In the genomic region with DNA sequence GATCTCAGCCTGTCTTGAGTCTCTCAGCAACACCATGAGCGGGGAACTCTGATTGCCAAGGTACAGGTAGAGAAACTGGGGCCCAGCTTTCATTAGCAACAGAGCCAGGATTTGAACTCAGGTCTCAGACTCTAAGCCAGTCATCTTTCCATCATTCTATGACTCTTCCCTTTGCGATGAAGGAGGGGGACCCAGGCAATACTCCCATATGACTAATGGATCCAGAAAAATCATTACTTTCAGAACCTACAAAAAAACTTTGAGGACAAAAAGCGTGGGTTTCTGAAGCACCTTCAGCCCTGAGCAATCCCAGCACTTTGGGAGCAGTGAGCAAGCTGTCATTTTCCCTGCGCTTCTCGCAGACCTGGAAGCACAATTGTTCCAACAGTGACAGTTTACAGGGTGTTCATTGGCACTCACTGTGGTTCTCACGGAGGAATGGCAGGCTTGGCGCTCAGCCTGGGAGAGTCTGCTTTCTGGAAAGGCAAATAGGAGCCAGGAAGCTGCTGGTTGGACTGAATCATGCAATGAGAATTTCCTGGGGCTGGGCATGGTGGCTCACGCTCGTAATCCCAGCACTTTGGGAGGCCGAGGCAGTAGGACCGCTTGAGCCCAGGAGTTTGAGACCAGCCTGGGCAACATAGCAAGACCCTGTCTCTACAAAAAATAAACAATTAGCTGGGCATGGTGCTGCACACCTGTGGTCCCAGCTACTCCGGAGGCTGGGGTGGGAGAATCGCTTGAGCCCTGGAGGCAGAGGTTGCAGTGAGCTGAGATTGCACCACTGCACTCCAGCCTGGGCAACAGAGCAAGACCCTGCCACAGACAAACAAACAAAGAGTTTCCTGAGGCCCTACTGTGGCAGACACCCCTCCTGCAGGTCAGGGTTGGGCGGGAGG, we compare ENCODE assay signal across 8 cellular contexts. TPM values are rescaled to one million over a fixed set of nuclear protein-coding genes. Genes with fewer than 3 reads are reported as not detected.
A peak's percentile ranks its signal among the peaks of the same experiment; 100 is the strongest.
DNase-seq lines count a peak whose midpoint lies in the region; ATAC-seq, FAIRE-seq and TF ChIP-seq lines count a peak whose summit lies in the region.

No MANE protein-coding gene starts in this region.

- ATAC-seq in psoas muscle (peak; percentile 90 to 96 (median 95)), HG02970 (IDR thresholded peaks at IDR 0.05; ENCODE audit: low FRiP score, unreplicated experiment) (no peak), HG03025 (IDR thresholded peaks at IDR 0.05; ENCODE audit: low FRiP score, unreplicated experiment) (no peak)

- 40 to 49% (median 46%) methylated on average over 14 of the region's 14 CpGs for WGBS in psoas muscle, 3 donors

- no peak overlapping the region for H3K27ac Mint-ChIP-seq in type B pancreatic cell

- H3K36me3 ChIP-seq in psoas muscle (ENCODE audit: insufficient read depth in 1 of 2, low read depth in 1 of 2): no peaks in the 10 kb centered on the region

- H3K4me1 ChIP-seq in psoas muscle: no peaks in the 10 kb centered on the region

- H3K4me3 ChIP-seq in foreskin fibroblast (ENCODE audit: low read depth in 1 of 2, low read length in 2 of 2): no peak overlapping the region
- no peak overlapping the region for H3K4me3 ChIP-seq in psoas muscle

- DNase-seq in H54 (ENCODE audit: insufficient read length, low spot score) (peak; percentile 42), SW 1271 (lab: John Stamatoyannopoulos, UW) (peak; percentile 56 to 87), foreskin fibroblast (peak; percentile 94 to 95), psoas muscle (peak; percentile 83 to 90), type B pancreatic cell (ENCODE audit: extremely low spot score, unreplicated experiment) (no peak), cerebellar nuclear complex (lab: John Stamatoyannopoulos, UW) (no peak)

- FAIRE-seq in H54 (lab: Jason Lieb, UNC): peak; percentile 92

- intact Hi-C loops in psoas muscle (cut with DNase I): loop anchor here in 1 of 2 donors (5.0 kb wide), 1 partner anchor 69 kb away; no protein-coding TSS in a partner anchor

- TF ChIP-seq CTCF in foreskin fibroblast (IDR thresholded peaks at IDR 0.05; ENCODE audit: low read depth, low read length): no peak
- no peak for TF ChIP-seq CTCF in psoas muscle (IDR thresholded peaks at IDR 0.05)
- TF ChIP-seq CTCF in type B pancreatic cell (conservative IDR thresholded peaks at IDR 0.05): no peak

- H3K4me1 Mint-ChIP-seq in type B pancreatic cell (ENCODE audit: unreplicated experiment): no peaks in the 10 kb centered on the region

- H3K9me3 ChIP-seq in psoas muscle: no peaks in the 10 kb centered on the region

- no peaks in the 10 kb centered on the region for H3K9me3 Mint-ChIP-seq in type B pancreatic cell

- no peaks in the 10 kb centered on the region for H3K27me3 ChIP-seq in psoas muscle (ENCODE audit: insufficient read depth in 3 of 3, low read length in 2 of 3)

- H3K27ac ChIP-seq in psoas muscle: peak overlapping the region; percentile 60

- no peaks in the 10 kb centered on the region for H3K27me3 Mint-ChIP-seq in type B pancreatic cell

- H3K36me3 Mint-ChIP-seq in type B pancreatic cell: no peaks in the 10 kb centered on the region

- no peak for TF ChIP-seq POLR2A in H54 (IDR thresholded peaks at IDR 0.05; ENCODE audit: low read depth, low read length)

- no peak overlapping the region for H3K4me3 Mint-ChIP-seq in type B pancreatic cell

RNA-seq across cellular contexts. Expression of gene SLC2A7, which starts 40.1 kb away (rescaled TPM):
- total RNA-seq in psoas muscle (not detected), type B pancreatic cell (ENCODE audit: low replicate concordance) (not detected in 2 replicates)
- not detected for polyA plus RNA-seq in psoas muscle

RNA-seq across cellular contexts. Expression of gene CA6, which starts 40.5 kb away (rescaled TPM):
- total RNA-seq in psoas muscle: not detected
- not detected for polyA plus RNA-seq in psoas muscle
- total RNA-seq in type B pancreatic cell (ENCODE audit: low replicate concordance): 0.24 TPM in 1 of 2 replicates, not detected in the other

Comparison
In these comparisons a context has a peak if more than half of its experiments do, and no peak if none do; other contexts are left out.
1. DNase-seq: peak in H54 (single experiment), SW 1271 (2 of 2), foreskin fibroblast (2 of 2) and psoas muscle (2 of 2); none in type B pancreatic cell (single experiment) and cerebellar nuclear complex (0 of 2).
2. ATAC-seq: peak in psoas muscle (4 of 4); none in HG02970 (single experiment) and HG03025 (single experiment).